In genomic region chr16:73233423-73233762, GRCh38 we compare ENCODE assay signal across 21 cellular contexts.
DNase-seq lines count a peak whose midpoint lies in the region; ATAC-seq and TF ChIP-seq lines count a peak whose summit lies in the region.
"Had no signal": no experiment of that assay in that cellular context is flagged by ENCODE, and none has a peak within 500 bp of the region (broad histone marks: within the 10 kb centered on the region; RNA-seq: fewer than 3 reads in every experiment).

No MANE protein-coding gene starts in this region.

- CTCF ChIA-PET in Calu3 (lab: Charles Lee), result interaction anchor here (0.5 to 1.2 kb wide), 4 partner anchors 20 to 194 kb away, joined by 3 to 4 read pairs (median 4); no protein-coding TSS in a partner anchor

- peaks cover 18% of the 10 kb centered on the region for H3K36me3 Mint-ChIP-seq in Calu3 (ENCODE audit: insufficient read depth, unreplicated experiment)

- H3K4me1 Mint-ChIP-seq in Calu3 (ENCODE audit: low read depth, unreplicated experiment), result peaks cover 22% of the 10 kb centered on the region
- H3K4me1 Mint-ChIP-seq: central memory CD8-positive, alpha-beta T cell had no signal

- no peak for DNase-seq in Calu3
- no peak for DNase-seq in dorsolateral prefrontal cortex
- DNase-seq in thoracic aorta (ENCODE audit: low spot score), result no peak
- DNase-seq in aorta, result no peak
- no peak for DNase-seq in occipital lobe (lab: John Stamatoyannopoulos, UW)
- DNase-seq: activated CD4-positive, alpha-beta T cell treated with anti-CD3 and anti-CD28 coated beads for 1 hour; activated naive CD4-positive, alpha-beta T cell treated with Interleukin-2 at 50 U/mL for 16 hours; activated T-cell treated with anti-CD3 and anti-CD28 coated beads, Interleukin-2, amount 50 U/mL, for 24 hours; AML-193; COR-L47; EL; glutamatergic neuron; H7; NCI-H1092; NCI-H510A; NK-92 treated with Interleukin-12 subunit alpha and Interleukin-12 subunit beta, amount 100 ng/mL, for 24 hours had no signal

- BruUV-seq in Calu3 (replicated peaks; lab: Mats Ljungman, UMichigan), result no TSS peak

- no peaks in the 10 kb centered on the region for H3K36me3 ChIP-seq in muscle layer of duodenum (ENCODE audit: control insufficient read depth in 1 of 2, insufficient read depth in 2 of 2, low read length in 2 of 2)
- H3K36me3 ChIP-seq in thoracic aorta, result no peaks in the 10 kb centered on the region
- no peaks in the 10 kb centered on the region for H3K36me3 ChIP-seq in aorta (ENCODE audit: control insufficient read depth in 1 of 2, insufficient read depth in 2 of 2, low read length in 1 of 2)
- H3K36me3 ChIP-seq: right atrium auricular region, suprapubic skin had no signal

- H3K27ac Mint-ChIP-seq in Calu3 (ENCODE audit: unreplicated experiment), result no peak overlapping the region
- H3K27ac Mint-ChIP-seq: activated T-cell treated with anti-CD3 and anti-CD28 coated beads, Interleukin-2, amount 50 U/mL, for 24 hours had no signal

- H3K4me3 ChIP-seq in dorsolateral prefrontal cortex (peak overlapping the region; percentile 39 to 82 (median 59)), muscle layer of duodenum (ENCODE audit: low read depth in 1 of 2, low read length in 2 of 2) (peak overlapping the region; percentile 26 to 43), thoracic aorta (peak overlapping the region; percentile 56), aorta (ENCODE audit: low read length in 2 of 2) (no peak overlapping the region)
- H3K4me3 ChIP-seq: suprapubic skin had no signal

- H3K4me3 Mint-ChIP-seq in Calu3 (ENCODE audit: low read depth, unreplicated experiment), result peak overlapping the region; percentile 72
- H3K4me3 Mint-ChIP-seq: activated T-cell treated with anti-CD3 and anti-CD28 coated beads, Interleukin-2, amount 50 U/mL, for 24 hours; central memory CD8-positive, alpha-beta T cell had no signal

- peaks cover 37% of the 10 kb centered on the region for H3K27me3 Mint-ChIP-seq in Calu3 (ENCODE audit: unreplicated experiment)
- H3K27me3 Mint-ChIP-seq: activated T-cell treated with anti-CD3 and anti-CD28 coated beads, Interleukin-2, amount 50 U/mL, for 24 hours; central memory CD8-positive, alpha-beta T cell had no signal

- no peak for TF ChIP-seq CTCF in Calu3 (IDR thresholded peaks at IDR 0.05; ENCODE audit: unreplicated experiment)
- TF ChIP-seq CTCF in dorsolateral prefrontal cortex (IDR thresholded peaks at IDR 0.05 in 54 of 56, conservative IDR thresholded peaks at IDR 0.05 in 2 of 56; ENCODE audit: low read depth in 1 of 56, partially characterized antibody in 56 of 56), result no peak
- TF ChIP-seq CTCF in thoracic aorta (IDR thresholded peaks at IDR 0.05), result no peak

- H3K27me3 ChIP-seq in dorsolateral prefrontal cortex, result peaks cover 0 to 7% (median 0%) of the 10 kb centered on the region in 45 donors
- no peaks in the 10 kb centered on the region for H3K27me3 ChIP-seq in muscle layer of duodenum (ENCODE audit: low read depth, low read length)
- no peaks in the 10 kb centered on the region for H3K27me3 ChIP-seq in thoracic aorta (replicated peaks; ENCODE audit: insufficient read depth)
- no peaks in the 10 kb centered on the region for H3K27me3 ChIP-seq in aorta (ENCODE audit: control insufficient read depth in 1 of 2, insufficient read depth in 2 of 2, low read length in 1 of 2)
- H3K27me3 ChIP-seq: right atrium auricular region had no signal

- no peaks in the 10 kb centered on the region for H3K9me3 ChIP-seq in muscle layer of duodenum (ENCODE audit: control insufficient read depth in 1 of 2, low read length in 2 of 2)
- no peaks in the 10 kb centered on the region for H3K9me3 ChIP-seq in thoracic aorta
- H3K9me3 ChIP-seq in aorta (ENCODE audit: control insufficient read depth, low read length), result no peaks in the 10 kb centered on the region
- H3K9me3 ChIP-seq: right atrium auricular region, suprapubic skin had no signal

- H3K9me3 Mint-ChIP-seq in Calu3 (ENCODE audit: low read depth, unreplicated experiment), result no peaks in the 10 kb centered on the region
- H3K9me3 Mint-ChIP-seq: activated T-cell treated with anti-CD3 and anti-CD28 coated beads, Interleukin-2, amount 50 U/mL, for 24 hours had no signal

- ATAC-seq in thoracic aorta (ENCODE audit: insufficient number of reproducible peaks, low FRiP score, low read depth) (no peak), aorta (ENCODE audit: low FRiP score) (no peak), HG02970 (IDR thresholded peaks at IDR 0.05; ENCODE audit: low FRiP score, unreplicated experiment) (no peak)

- H3K27ac ChIP-seq in dorsolateral prefrontal cortex (peak overlapping the region in 8 of 59 donors; percentile 1 to 54 (median 17)), muscle layer of duodenum (ENCODE audit: low read length) (peak overlapping the region; percentile 4), thoracic aorta (no peak overlapping the region), aorta (ENCODE audit: low read depth in 1 of 2, low read length in 2 of 2) (no peak overlapping the region)
- H3K27ac ChIP-seq: suprapubic skin had no signal

- intact Hi-C loops in Calu3 (cut with micrococcal nuclease; ENCODE audit: unreplicated experiment) (no loop called here), dorsolateral prefrontal cortex (cut with DNase I) (no loop called here), aorta (cut with DNase I) (no loop called here)

- H3K4me1 ChIP-seq in muscle layer of duodenum (ENCODE audit: control insufficient read depth in 1 of 2, insufficient read depth in 2 of 2, low read length in 2 of 2) (peaks cover 0 to 10% of the 10 kb centered on the region in 2 donors), thoracic aorta (ENCODE audit: control insufficient read depth in 1 of 2, low read depth in 2 of 2) (peaks cover 11 to 15% of the 10 kb centered on the region in 2 donors), aorta (ENCODE audit: control insufficient read depth in 1 of 2, insufficient read depth in 2 of 2, low read length in 2 of 2) (no peaks in the 10 kb centered on the region)
- H3K4me1 ChIP-seq: suprapubic skin had no signal

- WGBS in aorta, 2 donors, result 53% methylated on average over 5 of the region's 5 CpGs

Comparison
In these comparisons a context has a peak if more than half of its experiments do, and no peak if none do; other contexts are left out.
1. H3K4me3 ChIP-seq: peak in dorsolateral prefrontal cortex (59 of 59), muscle layer of duodenum (2 of 2) and thoracic aorta (single experiment); none in aorta (0 of 2).